In genomic region chr18:54926593-54927297, GRCh38 we compare ENCODE assay signal across 24 cellular contexts. TPM values are rescaled to one million over a fixed set of nuclear protein-coding genes. Genes with fewer than 3 reads are reported as not detected.
DNase-seq lines count a peak whose midpoint lies in the region; ATAC-seq and TF ChIP-seq lines count a peak whose summit lies in the region.
"Had no signal": no experiment of that assay in that cellular context is flagged by ENCODE, and none has a peak within 500 bp of the region (broad histone marks: within the 10 kb centered on the region; RNA-seq: fewer than 3 reads in every experiment).

No MANE protein-coding gene starts in this region.

- no peak overlapping the region for H3K4me2 ChIP-seq in PC-3 (ENCODE audit: low read length)

- H3K9me3 ChIP-seq in PC-3 (ENCODE audit: low read length) (no peaks in the 10 kb centered on the region), left ventricle myocardium inferior (replicated peaks) (no peaks in the 10 kb centered on the region)
- H3K9me3 ChIP-seq in CD4-positive, alpha-beta memory T cell (ENCODE audit: control insufficient read depth in 1 of 2, low read length in 2 of 2): no peaks in the 10 kb centered on the region
- H3K9me3 ChIP-seq: gastroesophageal sphincter, pancreas, right lobe of liver, thyroid gland had no signal

- TF ChIP-seq CTCF in PC-3 (conservative IDR thresholded peaks at IDR 0.05; ENCODE audit: low read depth, low read length) (no peak), cardiac fibroblast (IDR thresholded peaks at IDR 0.05; ENCODE audit: low read depth, low read length) (no peak), left ventricle myocardium inferior (IDR thresholded peaks at IDR 0.05; ENCODE audit: borderline replicate concordance) (no peak)

- no TSS peak for BruUV-seq in PC-3 (replicated peaks; lab: Mats Ljungman, UMichigan)

- peak; percentile 19 for DNase-seq in EL
- peak; percentile 22 for DNase-seq in PC-3
- peak; percentile 36 to 78 for DNase-seq in cardiac fibroblast (ENCODE audit: low read depth in 2 of 2)
- peak; percentile 84 for DNase-seq in iris pigment epithelial cell (ENCODE audit: low read depth)
- no peak for DNase-seq in CD4-positive, alpha-beta memory T cell
- no peak for DNase-seq in NCI-H524 treated with DMSO at 0.1 percent for 48 hours (lab: John Stamatoyannopoulos, UW)
- no peak for DNase-seq in left ventricle myocardium inferior
- DNase-seq in anterior cingulate cortex (lab: John Stamatoyannopoulos, UW): no peak
- DNase-seq: activated CD4-positive, alpha-beta T cell treated with anti-CD3 and anti-CD28 coated beads, Interleukin-2, amount 10 ng/mL, durations not matched to agents 7 days and 5 days; activated naive CD4-positive, alpha-beta T cell treated with anti-CD3 and anti-CD28 coated beads, Interleukin-2, amount 10 ng/mL, durations not matched to agents 7 days and 5 days; activated T-cell treated with anti-CD3 and anti-CD28 coated beads, Interleukin-2, amount 50 U/mL, for 48 hours; Calu3; midbrain; MM.1S; natural killer cell; NCI-H1417 treated with DMSO at 0.1 percent for 48 hours; NCI-H446; pancreas; right lobe of liver; SIG-M5; T-helper 1 cell; thyroid gland had no signal

- H3K27me3 Mint-ChIP-seq in CD4-positive, alpha-beta memory T cell: no peaks in the 10 kb centered on the region
- H3K27me3 Mint-ChIP-seq: activated naive CD4-positive, alpha-beta T cell treated with anti-CD3 and anti-CD28 coated beads, Interleukin-2, amount 10 ng/mL, durations not matched to agents 7 days and 5 days; stimulated activated naive CD8-positive, alpha-beta T cell treated with anti-CD3 and anti-CD28 coated beads, Interleukin-15, Interleukin-2, amounts not matched to agents 100 ng/mL and 50 ng/mL, for 24 hours had no signal

- H3K36me3 ChIP-seq in PC-3 (ENCODE audit: low read depth, low read length) (no peaks in the 10 kb centered on the region), left ventricle myocardium inferior (peaks cover 16% of the 10 kb centered on the region)
- no peaks in the 10 kb centered on the region for H3K36me3 ChIP-seq in CD4-positive, alpha-beta memory T cell (ENCODE audit: insufficient read depth, low read length)
- H3K36me3 ChIP-seq: gastroesophageal sphincter, pancreas, thyroid gland had no signal

- no peak overlapping the region for H2AFZ ChIP-seq in PC-3 (ENCODE audit: low read length)

- H3K9me2 ChIP-seq in PC-3 (replicated peaks; ENCODE audit: low read length): no peaks in the 10 kb centered on the region

- POLR2A ChIA-PET in PC-3 (lab: Charles Lee; ENCODE audit: unreplicated experiment): no interaction called here
- POLR2A ChIA-PET in CD4-positive, alpha-beta memory T cell (lab: Charles Lee; ENCODE audit: partially characterized antibody): no interaction called here

- CTCF ChIA-PET in PC-3 (lab: Charles Lee): no interaction called here
- CTCF ChIA-PET in CD4-positive, alpha-beta memory T cell (lab: Charles Lee; ENCODE audit: partially characterized antibody): no interaction called here

- H3K27ac Mint-ChIP-seq in CD4-positive, alpha-beta memory T cell: no peak overlapping the region
- H3K27ac Mint-ChIP-seq: activated CD4-positive, alpha-beta T cell treated with anti-CD3 and anti-CD28 coated beads, Interleukin-2, amount 10 ng/mL, durations not matched to agents 7 days and 5 days; activated naive CD4-positive, alpha-beta T cell treated with anti-CD3 and anti-CD28 coated beads, Interleukin-2, amount 10 ng/mL, durations not matched to agents 7 days and 5 days; natural killer cell; stimulated activated naive CD8-positive, alpha-beta T cell treated with anti-CD3 and anti-CD28 coated beads, Interleukin-15, Interleukin-2, amounts not matched to agents 100 ng/mL and 50 ng/mL, for 24 hours had no signal

- no peaks in the 10 kb centered on the region for H3F3A ChIP-seq in PC-3 (ENCODE audit: low read length, unreplicated experiment)

- H4K20me1 ChIP-seq in PC-3 (ENCODE audit: low read length): no peaks in the 10 kb centered on the region

- H3K27ac ChIP-seq in PC-3 (ENCODE audit: low read length): no peak overlapping the region
- no peak overlapping the region for H3K27ac ChIP-seq in CD4-positive, alpha-beta memory T cell (ENCODE audit: low read depth, low read length)
- no peak overlapping the region for H3K27ac ChIP-seq in left ventricle myocardium inferior (replicated peaks)
- H3K27ac ChIP-seq: gastroesophageal sphincter, pancreas, right lobe of liver, thyroid gland had no signal

- H3K27me3 ChIP-seq in PC-3 (ENCODE audit: low read length): no peaks in the 10 kb centered on the region
- H3K27me3 ChIP-seq in CD4-positive, alpha-beta memory T cell (ENCODE audit: insufficient read depth, low read length): no peaks in the 10 kb centered on the region
- H3K27me3 ChIP-seq in left ventricle myocardium inferior (ENCODE audit: low read depth): no peaks in the 10 kb centered on the region
- H3K27me3 ChIP-seq: gastroesophageal sphincter, pancreas, right lobe of liver, thyroid gland had no signal

- no peaks in the 10 kb centered on the region for H3K4me1 ChIP-seq in PC-3 (ENCODE audit: insufficient read depth, low read length)
- no peaks in the 10 kb centered on the region for H3K4me1 ChIP-seq in CD4-positive, alpha-beta memory T cell (ENCODE audit: insufficient read depth, low read length)
- no peaks in the 10 kb centered on the region for H3K4me1 ChIP-seq in left ventricle myocardium inferior
- H3K4me1 ChIP-seq: gastroesophageal sphincter, pancreas, right lobe of liver, thyroid gland had no signal

- H3K9me3 Mint-ChIP-seq in CD4-positive, alpha-beta memory T cell: no peaks in the 10 kb centered on the region
- H3K9me3 Mint-ChIP-seq: activated naive CD4-positive, alpha-beta T cell treated with anti-CD3 and anti-CD28 coated beads, Interleukin-2, amount 10 ng/mL, durations not matched to agents 7 days and 5 days; natural killer cell; stimulated activated naive CD8-positive, alpha-beta T cell treated with anti-CD3 and anti-CD28 coated beads, Interleukin-15, Interleukin-2, amounts not matched to agents 100 ng/mL and 50 ng/mL, for 24 hours had no signal

- intact Hi-C loops in PC-3 (cut with micrococcal nuclease) (no loop called here), left ventricle myocardium inferior (cut with micrococcal nuclease) (loop anchor here (10.0 kb wide), 1 partner anchor 58 kb away; no protein-coding TSS in a partner anchor)
- intact Hi-C loops in CD4-positive, alpha-beta memory T cell (cut with micrococcal nuclease): no loop called here

- H3K4me3 Mint-ChIP-seq in CD4-positive, alpha-beta memory T cell: no peak overlapping the region
- H3K4me3 Mint-ChIP-seq: activated CD4-positive, alpha-beta T cell treated with anti-CD3 and anti-CD28 coated beads, Interleukin-2, amount 10 ng/mL, durations not matched to agents 7 days and 5 days; activated naive CD4-positive, alpha-beta T cell treated with anti-CD3 and anti-CD28 coated beads, Interleukin-2, amount 10 ng/mL, durations not matched to agents 7 days and 5 days; natural killer cell; stimulated activated naive CD8-positive, alpha-beta T cell treated with anti-CD3 and anti-CD28 coated beads, Interleukin-15, Interleukin-2, amounts not matched to agents 100 ng/mL and 50 ng/mL, for 24 hours had no signal

- H3K79me2 ChIP-seq in PC-3 (ENCODE audit: low read length): no peaks in the 10 kb centered on the region

- no peaks in the 10 kb centered on the region for H3K36me3 Mint-ChIP-seq in CD4-positive, alpha-beta memory T cell
- H3K36me3 Mint-ChIP-seq: activated naive CD4-positive, alpha-beta T cell treated with anti-CD3 and anti-CD28 coated beads, Interleukin-2, amount 10 ng/mL, durations not matched to agents 7 days and 5 days; natural killer cell had no signal

- no peak overlapping the region for H3K9ac ChIP-seq in PC-3 (ENCODE audit: low read length)

- no peak overlapping the region for H3K4me3 ChIP-seq in PC-3 (ENCODE audit: low read length)
- no peak overlapping the region for H3K4me3 ChIP-seq in cardiac fibroblast (replicated peaks in 1 of 2; ENCODE audit: low read depth in 2 of 2, low read length in 2 of 2)
- no peak overlapping the region for H3K4me3 ChIP-seq in CD4-positive, alpha-beta memory T cell (ENCODE audit: low read length in 2 of 2)
- no peak overlapping the region for H3K4me3 ChIP-seq in left ventricle myocardium inferior
- H3K4me3 ChIP-seq: gastroesophageal sphincter, pancreas, right lobe of liver, thyroid gland had no signal

- ATAC-seq in PC-3: peak; percentile 37; the same call in 1 of the 2 replicates
- ATAC-seq: gastroesophageal sphincter, natural killer cell, pancreas, right lobe of liver had no signal

- peaks cover 0 to 4% (median 0%) of the 10 kb centered on the region in 4 donors for H3K4me1 Mint-ChIP-seq in CD4-positive, alpha-beta memory T cell
- H3K4me1 Mint-ChIP-seq: activated CD4-positive, alpha-beta T cell treated with anti-CD3 and anti-CD28 coated beads, Interleukin-2, amount 10 ng/mL, durations not matched to agents 7 days and 5 days; activated naive CD4-positive, alpha-beta T cell treated with anti-CD3 and anti-CD28 coated beads, Interleukin-2, amount 10 ng/mL, durations not matched to agents 7 days and 5 days had no signal

RNA-seq across cellular contexts. Expression of gene CCDC68, which starts 32.5 kb away (rescaled TPM):
- total RNA-seq in PC-3 (2014; rRNA removed): 2.6 and 3.1 TPM in 2 replicates
- total RNA-seq in CD4-positive, alpha-beta memory T cell: under 1 TPM in 1 of 2 experiments, not detected in 1; 0.33 TPM
- not detected for polyA plus RNA-seq in CD4-positive, alpha-beta memory T cell
- 5.1 TPM for total RNA-seq in left ventricle myocardium inferior
- total RNA-seq: natural killer cell had no signal

Comparison
In these comparisons a context has a peak if more than half of its experiments do, and no peak if none do; other contexts are left out.
1. DNase-seq: peak in EL (single experiment), PC-3 (single experiment), cardiac fibroblast (2 of 2) and iris pigment epithelial cell (single experiment); none in CD4-positive, alpha-beta memory T cell (0 of 5), NCI-H524 treated with DMSO at 0.1 percent for 48 hours (single experiment), left ventricle myocardium inferior (single experiment) and anterior cingulate cortex (0 of 58).